ENCODE assay signal across 1 cellular context in genomic region chr2:152488075-152488474, GRCh38.
TF ChIP-seq lines count a peak whose summit lies in the region.

No MANE protein-coding gene starts in this region.

TF ChIP-seq in SK-N-SH, 30 proteins besides CTCF, POLR2A, EP300 and RAD21 (continued from another document):
- TF ChIP-seq, protein P1, sequence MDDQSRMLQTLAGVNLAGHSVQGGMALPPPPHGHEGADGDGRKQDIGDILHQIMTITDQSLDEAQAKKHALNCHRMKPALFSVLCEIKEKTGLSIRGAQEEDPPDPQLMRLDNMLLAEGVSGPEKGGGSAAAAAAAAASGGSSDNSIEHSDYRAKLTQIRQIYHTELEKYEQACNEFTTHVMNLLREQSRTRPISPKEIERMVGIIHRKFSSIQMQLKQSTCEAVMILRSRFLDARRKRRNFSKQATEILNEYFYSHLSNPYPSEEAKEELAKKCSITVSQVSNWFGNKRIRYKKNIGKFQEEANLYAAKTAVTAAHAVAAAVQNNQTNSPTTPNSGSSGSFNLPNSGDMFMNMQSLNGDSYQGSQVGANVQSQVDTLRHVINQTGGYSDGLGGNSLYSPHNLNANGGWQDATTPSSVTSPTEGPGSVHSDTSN (IDR thresholded peaks at IDR 0.05) = no peak
- TF ChIP-seq RFX5 (IDR thresholded peaks at IDR 0.05; ENCODE audit: low read length) = no peak
- no peak for TF ChIP-seq EZH2phosphoT487 (IDR thresholded peaks at IDR 0.05; ENCODE audit: borderline replicate concordance, low read depth)
- TF ChIP-seq SIN3A (IDR thresholded peaks at IDR 0.05; ENCODE audit: borderline replicate concordance, low read depth, low read length) = no peak
- no peak for TF ChIP-seq IRF3 (IDR thresholded peaks at IDR 0.05; ENCODE audit: low read depth, low read length)
- TF ChIP-seq TCF12 (IDR thresholded peaks at IDR 0.05) = no peak
- no peak for TF ChIP-seq ELF1 (IDR thresholded peaks at IDR 0.05)
- TF ChIP-seq JUND (IDR thresholded peaks at IDR 0.05) = no peak
- no peak for TF ChIP-seq GATA2 (CRISPR knock-in tag; IDR thresholded peaks at IDR 0.05)
- TF ChIP-seq TEAD4 (IDR thresholded peaks at IDR 0.05; ENCODE audit: borderline replicate concordance, insufficient read depth) = no peak
- TF ChIP-seq MEF2A (IDR thresholded peaks at IDR 0.05; ENCODE audit: borderline replicate concordance, low read depth) = no peak
- no peak for TF ChIP-seq SMC3 (IDR thresholded peaks at IDR 0.05; ENCODE audit: low read depth, low read length)
- TF ChIP-seq YY1 (IDR thresholded peaks at IDR 0.05; ENCODE audit: low read depth) = no peak
TF ChIP-seq in SK-N-SH: peak in this region for 0.
